25 cellular contexts compared by ENCODE assay signal in the genomic region with DNA sequence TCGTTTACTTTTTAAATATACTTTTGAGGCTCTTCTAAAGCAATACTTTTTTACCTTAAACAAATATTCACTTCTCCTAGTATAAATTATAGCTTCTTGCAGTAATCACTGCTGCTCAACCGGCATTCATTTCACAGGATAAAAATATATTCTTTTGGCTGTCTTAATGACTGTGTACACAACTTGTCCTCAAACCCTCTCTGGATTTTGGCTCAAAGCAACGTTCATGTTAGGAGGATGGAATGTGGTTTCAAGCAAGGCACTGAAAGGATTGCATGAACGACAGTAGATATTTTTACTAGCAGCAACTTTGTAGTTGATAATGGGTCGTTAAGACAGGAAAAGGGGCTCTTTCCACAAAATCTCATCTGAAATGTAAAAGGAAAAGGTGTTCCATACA.
"Had no signal": no experiment of that assay in that cellular context is flagged by ENCODE, and none has a peak within 500 bp of the region (broad histone marks: within the 10 kb centered on the region; RNA-seq: fewer than 3 reads in every experiment).

No MANE protein-coding gene starts in this region.

- H3K9ac ChIP-seq: neural progenitor cell had no signal

- H3K9me3 ChIP-seq: gastrocnemius medialis had no signal

- H3K36me3 ChIP-seq: cardiac muscle cell, gastrocnemius medialis, lower lobe of right lung, neural progenitor cell, right lobe of liver, upper lobe of right lung, WERI-Rb-1 had no signal

- H3K27me3 ChIP-seq: cardiac muscle cell, gastrocnemius medialis, neural progenitor cell, right lobe of liver, upper lobe of right lung had no signal

- H3K4me3 ChIP-seq: cardiac muscle cell, gastrocnemius medialis, lower lobe of right lung, neural progenitor cell, right lobe of liver, skin epidermis, upper lobe of right lung had no signal

- DNase-seq: activated CD4-positive, alpha-beta T cell treated with anti-CD3 and anti-CD28 coated beads for 48 hours; activated CD4-positive, alpha-beta T cell treated with anti-CD3 and anti-CD28 coated beads, Interleukin-2, amount 50 U/mL, for 48 hours; activated CD8-positive, alpha-beta memory T cell treated with anti-CD3 and anti-CD28 coated beads for 24 hours; activated effector memory CD4-positive, alpha-beta T cell treated with Interleukin-2 at 50 U/mL for 16 hours; activated naive CD4-positive, alpha-beta T cell treated with Interleukin-2 at 50 U/mL for 16 hours; cortex of kidney; gastrocnemius medialis; hypothalamus; immature natural killer cell; lower lobe of right lung; mesenchymal stem cell; natural killer cell; right lobe of liver; stimulated activated CD4-positive, alpha-beta T cell treated with anti-CD3 and anti-CD28 coated beads, Interleukin-12 subunit alpha, Interleukin-12 subunit beta, amount 100 ng/mL, for 4 hours; stimulated activated CD4-positive, alpha-beta T cell treated with anti-CD3 and anti-CD28 coated beads, Interleukin-4, amount 100 ng/mL, for 1 hour; stimulated activated naive CD8-positive, alpha-beta T cell treated with anti-CD3 and anti-CD28 coated beads, Interleukin-15, Interleukin-2, amounts not matched to agents 100 U/mL and 50 U/mL, for 24 hours; SW 1271; T-helper 17 cell; T1000; upper lobe of right lung; WERI-Rb-1 had no signal

- H3K4me1 ChIP-seq: lower lobe of right lung, right lobe of liver, upper lobe of right lung had no signal

- H3K27ac ChIP-seq: cardiac muscle cell, lower lobe of right lung, neural progenitor cell, right lobe of liver, skin epidermis, upper lobe of right lung, WERI-Rb-1 had no signal

- ATAC-seq: activated CD4-positive, CD25-positive, alpha-beta regulatory T cell treated with anti-CD3 and anti-CD28 coated beads, Interleukin-2, amount 50 U/mL, for 24 hours; lower lobe of right lung; natural killer cell; stimulated activated naive CD8-positive, alpha-beta T cell treated with anti-CD3 and anti-CD28 coated beads, Interleukin-15, Interleukin-2, amounts not matched to agents 100 U/mL and 50 U/mL, for 24 hours; T-helper 17 cell; upper lobe of right lung had no signal
